ENCODE assay signal across 25 cellular contexts in the genomic region with DNA sequence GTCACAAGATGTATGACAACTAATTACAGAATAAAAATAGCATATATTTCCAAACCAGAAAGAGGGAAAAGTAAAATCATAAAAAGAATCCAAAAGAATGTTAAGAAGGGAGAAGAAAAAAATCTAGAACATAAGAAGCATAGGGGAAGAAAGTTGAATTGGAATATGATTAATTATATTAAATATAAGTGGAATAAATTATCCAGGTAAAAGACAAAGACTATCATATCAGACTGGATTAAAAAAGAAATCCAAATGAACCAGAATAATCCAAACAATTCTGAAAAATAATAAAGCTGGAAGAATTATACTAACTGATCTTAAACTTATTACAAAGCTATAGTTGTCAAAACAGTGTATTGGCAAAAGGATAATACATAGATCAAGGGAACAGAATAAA.
"Had no signal": no experiment of that assay in that cellular context is flagged by ENCODE, and none has a peak within 500 bp of the region (broad histone marks: within the 10 kb centered on the region; RNA-seq: fewer than 3 reads in every experiment).

No MANE protein-coding gene starts in this region.

- H3K27ac ChIP-seq: adrenal gland, body of pancreas, colonic mucosa, gastrocnemius medialis, heart left ventricle, VCaP had no signal

- H3K4me1 ChIP-seq: colonic mucosa had no signal

- ATAC-seq: activated CD8-positive, alpha-beta T cell treated with anti-CD3 and anti-CD28 coated beads for 36 hours; activated naive CD8-positive, alpha-beta T cell treated with anti-CD3 and anti-CD28 coated beads, Interleukin-2, amount 50 U/mL, for 24 hours; body of pancreas; esophagus mucosa; gastrocnemius medialis; heart left ventricle; WTC11 had no signal

- DNase-seq: activated CD4-positive, alpha-beta T cell treated with anti-CD3 and anti-CD28 coated beads for 48 hours; activated CD4-positive, alpha-beta T cell treated with anti-CD3 and anti-CD28 coated beads, Interleukin-2, amount 50 U/mL, for 1 hour; activated CD4-positive, alpha-beta T cell treated with anti-CD3 and anti-CD28 coated beads, Interleukin-2, amount 50 U/mL, for 48 hours; activated CD8-positive, alpha-beta memory T cell treated with anti-CD3 and anti-CD28 coated beads for 24 hours; activated CD8-positive, alpha-beta T cell treated with anti-CD3 and anti-CD28 coated beads for 36 hours; activated effector memory CD4-positive, alpha-beta T cell treated with anti-CD3 and anti-CD28 coated beads, Interleukin-2, amount 50 U/mL, for 16 hours; activated naive CD4-positive, alpha-beta T cell treated with anti-CD3 and anti-CD28 coated beads for 36 hours; activated naive CD8-positive, alpha-beta T cell treated with anti-CD3 and anti-CD28 coated beads for 36 hours; activated naive CD8-positive, alpha-beta T cell treated with anti-CD3 and anti-CD28 coated beads, Interleukin-2, amount 50 U/mL, for 24 hours; activated T-cell treated with anti-CD3 and anti-CD28 coated beads, Interleukin-2, amount 50 U/mL, for 48 hours; adrenal gland; amygdala; aorta; body of pancreas; caudate nucleus; colonic mucosa; effector CD8-positive, alpha-beta T cell; foreskin fibroblast; gastrocnemius medialis; glutamatergic neuron; heart left ventricle; T-helper 2 cell had no signal

- H3K9me3 ChIP-seq: body of pancreas, colonic mucosa had no signal

- H3K4me3 ChIP-seq: adrenal gland, body of pancreas, colonic mucosa, gastrocnemius medialis, heart left ventricle had no signal
